ENCODE assay signal across 1 cellular context in genomic region chr11:120336641-120337132, GRCh38.
A peak's percentile ranks its signal among the peaks of the same experiment; 100 is the strongest.
TF ChIP-seq lines count a peak whose summit lies in the region.

No MANE protein-coding gene starts in this region.

TF ChIP-seq in K562, 482 proteins besides CTCF, POLR2A, EP300 and RAD21 (continued from another document):
- no peak for TF ChIP-seq ZBTB1 (CRISPR knock-in tag; IDR thresholded peaks at IDR 0.05; ENCODE audit: borderline replicate concordance, low read depth)
- TF ChIP-seq, protein P1, sequence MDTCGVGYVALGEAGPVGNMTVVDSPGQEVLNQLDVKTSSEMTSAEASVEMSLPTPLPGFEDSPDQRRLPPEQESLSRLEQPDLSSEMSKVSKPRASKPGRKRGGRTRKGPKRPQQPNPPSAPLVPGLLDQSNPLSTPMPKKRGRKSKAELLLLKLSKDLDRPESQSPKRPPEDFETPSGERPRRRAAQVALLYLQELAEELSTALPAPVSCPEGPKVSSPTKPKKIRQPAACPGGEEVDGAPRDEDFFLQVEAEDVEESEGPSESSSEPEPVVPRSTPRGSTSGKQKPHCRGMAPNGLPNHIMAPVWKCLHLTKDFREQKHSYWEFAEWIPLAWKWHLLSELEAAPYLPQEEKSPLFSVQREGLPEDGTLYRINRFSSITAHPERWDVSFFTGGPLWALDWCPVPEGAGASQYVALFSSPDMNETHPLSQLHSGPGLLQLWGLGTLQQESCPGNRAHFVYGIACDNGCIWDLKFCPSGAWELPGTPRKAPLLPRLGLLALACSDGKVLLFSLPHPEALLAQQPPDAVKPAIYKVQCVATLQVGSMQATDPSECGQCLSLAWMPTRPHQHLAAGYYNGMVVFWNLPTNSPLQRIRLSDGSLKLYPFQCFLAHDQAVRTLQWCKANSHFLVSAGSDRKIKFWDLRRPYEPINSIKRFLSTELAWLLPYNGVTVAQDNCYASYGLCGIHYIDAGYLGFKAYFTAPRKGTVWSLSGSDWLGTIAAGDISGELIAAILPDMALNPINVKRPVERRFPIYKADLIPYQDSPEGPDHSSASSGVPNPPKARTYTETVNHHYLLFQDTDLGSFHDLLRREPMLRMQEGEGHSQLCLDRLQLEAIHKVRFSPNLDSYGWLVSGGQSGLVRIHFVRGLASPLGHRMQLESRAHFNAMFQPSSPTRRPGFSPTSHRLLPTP (IDR thresholded peaks at IDR 0.05; ENCODE audit: borderline replicate concordance, extremely low read depth, insufficient read length) = peak; percentile 48
- TF ChIP-seq RBBP5 (IDR thresholded peaks at IDR 0.05; ENCODE audit: borderline replicate concordance, insufficient read depth, low read length, poor library complexity, severe bottlenecking) = peak; percentile 12
- TF ChIP-seq DIDO1 (tag; IDR thresholded peaks at IDR 0.05; ENCODE audit: low read depth) = no peak
- peak; percentile 23 for TF ChIP-seq POLR2G (IDR thresholded peaks at IDR 0.05; ENCODE audit: low read depth, low read length)
- TF ChIP-seq TBP (optimal IDR thresholded peaks at IDR 0.05; ENCODE audit: low read depth, low read length) = no peak
- TF ChIP-seq CBFA2T3 (IDR thresholded peaks at IDR 0.05) = 0 out of 2 replicates have a peak, but pooled peaks have one; percentile 13
- TF ChIP-seq RBM34 (IDR thresholded peaks at IDR 0.05; ENCODE audit: borderline replicate concordance, insufficient read depth, low read length) = 0 out of 2 replicates have a peak, but pooled peaks have one; percentile 54
- peak; percentile 11 to 83; a peak in 3 of 4 replicates for TF ChIP-seq UBTF (IDR thresholded peaks at IDR 0.05; ENCODE audit: borderline replicate concordance in 1 of 2, low read depth in 2 of 2, low read length in 2 of 2)
- TF ChIP-seq ZZZ3 (IDR thresholded peaks at IDR 0.05) = no peak
- TF ChIP-seq HNRNPL (IDR thresholded peaks at IDR 0.05; ENCODE audit: low read depth, low read length) = 0 out of 2 replicates have a peak, but pooled peaks have one; percentile 4
- TF ChIP-seq TCF3 (CRISPR knock-in tag; IDR thresholded peaks at IDR 0.05) = peak; percentile 8; the same call in 1 of the 2 replicates
- TF ChIP-seq POLR2H (tag; IDR thresholded peaks at IDR 0.05; ENCODE audit: low read depth) = no peak
- TF ChIP-seq ARID3A (IDR thresholded peaks at IDR 0.05; ENCODE audit: borderline replicate concordance, low read depth, low read length) = no peak
- no peak for TF ChIP-seq CREBBP (IDR thresholded peaks at IDR 0.05; ENCODE audit: low read depth, low read length)
- peak; percentile 60 for TF ChIP-seq CHD1 (IDR thresholded peaks at IDR 0.05; ENCODE audit: low read length)
